8 cellular contexts compared by ENCODE assay signal in genomic region chr17:1203111-1203966, GRCh38. TPM values are rescaled to one million over a fixed set of nuclear protein-coding genes. Genes with fewer than 3 reads are reported as not detected.
A peak's percentile ranks its signal among the peaks of the same experiment; 100 is the strongest.
DNase-seq lines count a peak whose midpoint lies in the region; ATAC-seq and TF ChIP-seq lines count a peak whose summit lies in the region.

No MANE protein-coding gene starts in this region.

- 9% methylated on average over 79 of the region's 91 CpGs for WGBS in right cardiac atrium

- H3K27ac ChIP-seq in right cardiac atrium (ENCODE audit: low read length), result peak overlapping the region; percentile 9

- ATAC-seq in right cardiac atrium (peak; percentile 83 to 85), sciatic nerve (peak; percentile 83)

- H3K9me3 ChIP-seq in right cardiac atrium (ENCODE audit: control insufficient read depth, low read length), result no peaks in the 10 kb centered on the region

- no peak overlapping the region; the same call in 1 of the 2 replicates for H3K4me3 ChIP-seq in GM12865 (ENCODE audit: low read depth, low read length)
- H3K4me3 ChIP-seq in right cardiac atrium (ENCODE audit: low read length), result peak overlapping the region; percentile 53

- peak; percentile 71 for DNase-seq in GM12865 (ENCODE audit: low read depth)
- peak; percentile 71 for DNase-seq in RPMI7951 (ENCODE audit: low read depth)
- peak; percentile 29 for DNase-seq in amniotic stem cell (lab: John Stamatoyannopoulos, UW)
- DNase-seq in right cardiac atrium, result peak; percentile 81 to 88 (median 87)
- peak; percentile 85 for DNase-seq in sciatic nerve (ENCODE audit: low spot score)
- no peak for DNase-seq in superior temporal gyrus (ENCODE audit: extremely low spot score)
- no peak for DNase-seq in NCI-H510A (lab: John Stamatoyannopoulos, UW)
- no peak for DNase-seq in Kasumi-1 (lab: John Stamatoyannopoulos, UW)

- H3K4me1 ChIP-seq in right cardiac atrium (ENCODE audit: control insufficient read depth, insufficient read depth, low read length), result no peaks in the 10 kb centered on the region

- intact Hi-C loops in right cardiac atrium (cut with DNase I), result no loop called here
- intact Hi-C loops in sciatic nerve (cut with DNase I), result no loop called here

- no peak for TF ChIP-seq CTCF in GM12865 (IDR thresholded peaks at IDR 0.05; ENCODE audit: insufficient read depth, low read depth, low read length, missing control alignments)

- H3K27me3 ChIP-seq in right cardiac atrium (ENCODE audit: control insufficient read depth, insufficient read depth), result no peaks in the 10 kb centered on the region

RNA-seq across cellular contexts. Expression of gene ABR, which starts 23.6 kb away (rescaled TPM):
- total RNA-seq in RPMI7951 (2014; rRNA removed; shearing (Covaris generic)), result 42.2 and 45.9 TPM in 2 replicates
- 100 to 1,000 TPM; 130 to 164 (median 154) TPM for total RNA-seq in right cardiac atrium
- polyA plus RNA-seq in right cardiac atrium, result 77.4 TPM
- 110 TPM for total RNA-seq in sciatic nerve

Comparison
In these comparisons a context has a peak if more than half of its experiments do, and no peak if none do; other contexts are left out.
1. DNase-seq: peak in GM12865 (single experiment), RPMI7951 (single experiment), amniotic stem cell (single experiment), right cardiac atrium (3 of 3) and sciatic nerve (single experiment); none in superior temporal gyrus (single experiment), NCI-H510A (single experiment) and Kasumi-1 (0 of 2).